Comparison of ENCODE assay signal across 19 cellular contexts in genomic region chr10:120833222-120833928, GRCh38. TPM values are rescaled to one million over a fixed set of nuclear protein-coding genes. Genes with fewer than 3 reads are reported as not detected.
DNase-seq lines count a peak whose midpoint lies in the region; ATAC-seq and TF ChIP-seq lines count a peak whose summit lies in the region.
"Had no signal": no experiment of that assay in that cellular context is flagged by ENCODE, and none has a peak within 500 bp of the region (broad histone marks: within the 10 kb centered on the region; RNA-seq: fewer than 3 reads in every experiment).

No MANE protein-coding gene starts in this region.

- intact Hi-C loops in CD4-positive, alpha-beta memory T cell (cut with micrococcal nuclease): no loop called here
- intact Hi-C loops in dorsolateral prefrontal cortex (cut with DNase I): no loop called here

- H3K4me1 ChIP-seq in hepatocyte (ENCODE audit: insufficient read depth): peaks cover 4% of the 10 kb centered on the region
- H3K4me1 ChIP-seq in osteoblast (ENCODE audit: insufficient read depth, low read length): no peaks in the 10 kb centered on the region
- H3K4me1 ChIP-seq in CD4-positive, alpha-beta memory T cell (ENCODE audit: insufficient read depth, low read length): no peaks in the 10 kb centered on the region
- H3K4me1 ChIP-seq: Caco-2, HAP-1 had no signal

- no peak overlapping the region for H3K4me3 Mint-ChIP-seq in CD4-positive, alpha-beta memory T cell

- no peak overlapping the region for H2AFZ ChIP-seq in hepatocyte
- H2AFZ ChIP-seq in osteoblast (ENCODE audit: low read length): no peak overlapping the region

- POLR2A ChIA-PET in CD4-positive, alpha-beta memory T cell (lab: Charles Lee; ENCODE audit: partially characterized antibody): no interaction called here

- no peaks in the 10 kb centered on the region for H3K9me3 Mint-ChIP-seq in CD4-positive, alpha-beta memory T cell

- H3K9me2 ChIP-seq in hepatocyte (replicated peaks; ENCODE audit: insufficient read depth): no peaks in the 10 kb centered on the region

- H3K4me3 ChIP-seq in choroid plexus epithelial cell (ENCODE audit: low read depth, low read length) (no peak overlapping the region), hepatocyte (no peak overlapping the region), osteoblast (ENCODE audit: insufficient read depth, low read length) (no peak overlapping the region), dorsolateral prefrontal cortex (no peak overlapping the region)
- H3K4me3 ChIP-seq in CD4-positive, alpha-beta memory T cell (ENCODE audit: low read length in 2 of 2): no peak overlapping the region
- H3K4me3 ChIP-seq: HAP-1 had no signal

- no peaks in the 10 kb centered on the region for H3K9me3 ChIP-seq in hepatocyte (ENCODE audit: low read depth)
- H3K9me3 ChIP-seq in osteoblast (ENCODE audit: low read depth, low read length): no peaks in the 10 kb centered on the region
- no peaks in the 10 kb centered on the region for H3K9me3 ChIP-seq in CD4-positive, alpha-beta memory T cell (ENCODE audit: control insufficient read depth in 1 of 2, low read length in 2 of 2)
- H3K9me3 ChIP-seq: Caco-2, HAP-1 had no signal

- H4K20me1 ChIP-seq in hepatocyte (ENCODE audit: insufficient read depth, poor library complexity, severe bottlenecking): no peaks in the 10 kb centered on the region
- H4K20me1 ChIP-seq in osteoblast (ENCODE audit: insufficient read depth, low read length): no peaks in the 10 kb centered on the region

- CTCF ChIA-PET in CD4-positive, alpha-beta memory T cell (lab: Charles Lee; ENCODE audit: partially characterized antibody): no interaction called here

- WGBS in hepatocyte (ENCODE audit: low lambda C conversion rate, missing lambda C conversion rate): 64% methylated on average over 6 of the region's 6 CpGs

- TF ChIP-seq CTCF in choroid plexus epithelial cell (conservative IDR thresholded peaks at IDR 0.05; ENCODE audit: low read depth, low read length): no peak
- TF ChIP-seq CTCF in hepatocyte (IDR thresholded peaks at IDR 0.05; ENCODE audit: poor library complexity): no peak
- no peak for TF ChIP-seq CTCF in osteoblast (IDR thresholded peaks at IDR 0.05; ENCODE audit: extremely low read depth, low read depth, low read length)
- TF ChIP-seq CTCF in dorsolateral prefrontal cortex (IDR thresholded peaks at IDR 0.05 in 54 of 56, conservative IDR thresholded peaks at IDR 0.05 in 2 of 56; ENCODE audit: low read depth in 1 of 56, partially characterized antibody in 56 of 56): no peak

- no peaks in the 10 kb centered on the region for H3K36me3 Mint-ChIP-seq in CD4-positive, alpha-beta memory T cell

- no peak overlapping the region for H3K4me2 ChIP-seq in hepatocyte
- H3K4me2 ChIP-seq in osteoblast (ENCODE audit: insufficient read depth, low read length): no peak overlapping the region
- H3K4me2 ChIP-seq: KMS-11 had no signal

- H3K27ac Mint-ChIP-seq in CD4-positive, alpha-beta memory T cell: no peak overlapping the region

- DNase-seq in HT-29 (ENCODE audit: low spot score) (peak; percentile 18), choroid plexus epithelial cell (ENCODE audit: low read depth) (peak; percentile 23), hepatocyte (ENCODE audit: low spot score) (peak; percentile 64), osteoblast (ENCODE audit: insufficient read length, low spot score, missing footprints) (peak; percentile 45), dorsolateral prefrontal cortex (no peak)
- DNase-seq in CD4-positive, alpha-beta memory T cell: no peak
- DNase-seq in stimulated activated naive CD8-positive, alpha-beta T cell treated with anti-CD3 and anti-CD28 coated beads, Interleukin-15, Interleukin-2, amounts not matched to agents 100 U/mL and 50 U/mL, for 24 hours: no peak
- DNase-seq: DMS153, EL, NCI-H1436, NCI-H2029, NCI-H2171, NCI-H510A, NCI-H774 had no signal

- H3K36me3 ChIP-seq in hepatocyte (replicated peaks; ENCODE audit: insufficient read depth, low read depth): no peaks in the 10 kb centered on the region
- no peaks in the 10 kb centered on the region for H3K36me3 ChIP-seq in osteoblast (ENCODE audit: insufficient read depth, low read length)
- no peaks in the 10 kb centered on the region for H3K36me3 ChIP-seq in CD4-positive, alpha-beta memory T cell (ENCODE audit: insufficient read depth, low read length)
- H3K36me3 ChIP-seq: HAP-1 had no signal

- no peak for ATAC-seq in stimulated activated naive CD8-positive, alpha-beta T cell treated with anti-CD3 and anti-CD28 coated beads, Interleukin-15, Interleukin-2, amounts not matched to agents 100 U/mL and 50 U/mL, for 24 hours
- no peak for ATAC-seq in GM19351 (IDR thresholded peaks at IDR 0.05; ENCODE audit: unreplicated experiment)

- H3K4me1 Mint-ChIP-seq in CD4-positive, alpha-beta memory T cell: no peaks in the 10 kb centered on the region

- no peaks in the 10 kb centered on the region for H3K79me2 ChIP-seq in hepatocyte
- no peaks in the 10 kb centered on the region for H3K79me2 ChIP-seq in osteoblast (ENCODE audit: insufficient read depth, low read length)

- H3K27ac ChIP-seq in hepatocyte (peak overlapping the region; percentile 55), osteoblast (ENCODE audit: low read depth, low read length) (no peak overlapping the region), dorsolateral prefrontal cortex (no peak overlapping the region)
- no peak overlapping the region for H3K27ac ChIP-seq in CD4-positive, alpha-beta memory T cell (ENCODE audit: low read depth, low read length)
- H3K27ac ChIP-seq: C4-2B, KMS-11 had no signal

- peaks cover 2 to 16% of the 10 kb centered on the region in 2 donors for H3K27me3 Mint-ChIP-seq in CD4-positive, alpha-beta memory T cell

- no peaks in the 10 kb centered on the region for H3K27me3 ChIP-seq in hepatocyte
- no peaks in the 10 kb centered on the region for H3K27me3 ChIP-seq in osteoblast (ENCODE audit: insufficient read depth, low read length)
- no peaks in the 10 kb centered on the region for H3K27me3 ChIP-seq in CD4-positive, alpha-beta memory T cell (ENCODE audit: insufficient read depth, low read length)
- H3K27me3 ChIP-seq in dorsolateral prefrontal cortex: no peaks in the 10 kb centered on the region

RNA-seq across cellular contexts. Expression of gene WDR11, which starts 17.8 kb away (rescaled TPM):
- total RNA-seq in HT-29 (2014; rRNA removed; shearing (Covaris generic)): 39.3 and 40.4 TPM in 2 replicates
- total RNA-seq in hepatocyte: 62.6 and 66.6 TPM in 2 replicates
- polyA plus RNA-seq in hepatocyte: 25.9 and 26.4 TPM in 2 replicates
- 83.1 and 87.2 TPM in 2 replicates for total RNA-seq in osteoblast
- total RNA-seq in CD4-positive, alpha-beta memory T cell: 10 to 100 TPM; 51.2 to 54.6 TPM
- 10 to 100 TPM; 15.3 to 17.4 TPM for polyA plus RNA-seq in CD4-positive, alpha-beta memory T cell
- total RNA-seq in dorsolateral prefrontal cortex: 10 to 100 TPM; 38.1 to 89.1 (median 58.8) TPM

Comparison
In these comparisons a context has a peak if more than half of its experiments do, and no peak if none do; other contexts are left out.
1. DNase-seq: peak in HT-29 (single experiment), choroid plexus epithelial cell (single experiment), hepatocyte (single experiment) and osteoblast (single experiment); none in CD4-positive, alpha-beta memory T cell (0 of 5), dorsolateral prefrontal cortex (0 of 10) and stimulated activated naive CD8-positive, alpha-beta T cell treated with anti-CD3 and anti-CD28 coated beads, Interleukin-15, Interleukin-2, amounts not matched to agents 100 U/mL and 50 U/mL, for 24 hours (single experiment).